30 cellular contexts compared by ENCODE assay signal in the genomic region with DNA sequence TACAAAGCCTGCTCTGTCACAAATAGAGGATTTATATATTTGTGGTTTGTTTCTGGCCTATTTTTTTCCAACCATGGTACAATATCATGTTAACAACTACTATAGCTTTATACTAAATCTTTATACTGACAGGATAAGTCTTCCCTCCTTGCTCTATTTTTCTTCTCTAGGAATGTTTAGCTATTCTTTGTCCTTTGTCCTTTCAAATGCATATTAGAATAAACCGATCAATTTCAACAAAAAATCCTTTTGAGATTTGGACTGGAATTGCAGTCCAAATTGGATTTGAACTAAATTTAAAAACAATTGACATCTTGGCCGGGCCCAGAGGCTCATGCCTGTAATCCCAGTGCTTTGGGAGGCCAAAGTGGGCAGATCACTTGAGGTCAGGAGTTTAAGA. TPM values are rescaled to one million over a fixed set of nuclear protein-coding genes. Genes with fewer than 3 reads are reported as not detected.
DNase-seq lines count a peak whose midpoint lies in the region; ATAC-seq and TF ChIP-seq lines count a peak whose summit lies in the region.
"Had no signal": no experiment of that assay in that cellular context is flagged by ENCODE, and none has a peak within 500 bp of the region (broad histone marks: within the 10 kb centered on the region; RNA-seq: fewer than 3 reads in every experiment).

No MANE protein-coding gene starts in this region.

- H3K4me1 ChIP-seq in HAP-1 (peaks cover 19% of the 10 kb centered on the region), osteoblast (ENCODE audit: insufficient read depth, low read length) (no peaks in the 10 kb centered on the region)
- H3K4me1 ChIP-seq: A549, BE2C, BLaER1, Caco-2 had no signal

- H3K4me3 ChIP-seq in HAP-1: no peak overlapping the region
- no peak overlapping the region for H3K4me3 ChIP-seq in osteoblast (ENCODE audit: insufficient read depth, low read length)
- H3K4me3 ChIP-seq: A549; BLaER1; BLaER1 treated with 17β-estradiol and CSF1 and Interleukin-3, amounts not matched to agents 10 nM and 100 nM had no signal

- no peaks in the 10 kb centered on the region for H4K20me1 ChIP-seq in osteoblast (ENCODE audit: insufficient read depth, low read length)
- H4K20me1 ChIP-seq: BLaER1; BLaER1 treated with 17β-estradiol and CSF1 and Interleukin-3, amounts not matched to agents 10 nM and 100 nM had no signal

- no peaks in the 10 kb centered on the region for H3K79me2 ChIP-seq in osteoblast (ENCODE audit: insufficient read depth, low read length)

- no peaks in the 10 kb centered on the region for H3K36me3 ChIP-seq in HAP-1 (replicated peaks)
- H3K36me3 ChIP-seq in osteoblast (ENCODE audit: insufficient read depth, low read length): no peaks in the 10 kb centered on the region
- H3K36me3 ChIP-seq: BE2C; BLaER1; BLaER1 treated with 17β-estradiol and CSF1 and Interleukin-3, amounts not matched to agents 10 nM and 100 nM had no signal

- ATAC-seq in GM18907 (IDR thresholded peaks at IDR 0.05; ENCODE audit: unreplicated experiment): no peak
- ATAC-seq in GM21447 (IDR thresholded peaks at IDR 0.05; ENCODE audit: unreplicated experiment): no peak
- ATAC-seq: A549; CD8-positive, alpha-beta T cell had no signal

- H3K9me3 ChIP-seq in HAP-1: no peaks in the 10 kb centered on the region
- H3K9me3 ChIP-seq in osteoblast (ENCODE audit: low read depth, low read length): no peaks in the 10 kb centered on the region
- H3K9me3 ChIP-seq: A549, BE2C, BLaER1, Caco-2 had no signal

- DNase-seq in HAP-1 (ENCODE audit: low spot score in 2 of 2) (peak; percentile 37 to 91), osteoblast (ENCODE audit: insufficient read length, low spot score, missing footprints) (peak; percentile 3)
- DNase-seq: 8988T; ACHN; AML-193; BE2C; C1 segment of cervical spinal cord; Caco-2; Calu3; CD4-positive, alpha-beta memory T cell; CD4-positive, alpha-beta T cell; CD4-positive, CD25-positive, alpha-beta regulatory T cell; CD8-positive, alpha-beta memory T cell; CD8-positive, alpha-beta T cell; COR-L47; DMS 273 treated with DMSO at 0.1 percent for 48 hours; DMS153; DMS53; DMS79; DMS79 treated with DMSO at 0.1 percent for 48 hours; DND-41; EL had no signal

- in situ Hi-C loops in HAP-1 (cut with MboI; ENCODE audit: low sequenced_read_pairs): no loop called here

- H3K27ac ChIP-seq in osteoblast (ENCODE audit: low read depth, low read length): no peak overlapping the region
- H3K27ac ChIP-seq: 22Rv1; A549; BLaER1; BLaER1 treated with 17β-estradiol and CSF1 and Interleukin-3, amounts not matched to agents 10 nM and 100 nM; C4-2B had no signal

- no peak for TF ChIP-seq CTCF in osteoblast (IDR thresholded peaks at IDR 0.05; ENCODE audit: extremely low read depth, low read depth, low read length)

- no peak overlapping the region for H3K4me2 ChIP-seq in osteoblast (ENCODE audit: insufficient read depth, low read length)
- H3K4me2 ChIP-seq: A549; BLaER1; BLaER1 treated with 17β-estradiol and CSF1 and Interleukin-3, amounts not matched to agents 10 nM and 100 nM had no signal

- no peak overlapping the region for H2AFZ ChIP-seq in osteoblast (ENCODE audit: low read length)

- H3K27me3 ChIP-seq in HAP-1 (ENCODE audit: low read depth) (no peaks in the 10 kb centered on the region; the same call in 1 of the 2 replicates), osteoblast (ENCODE audit: insufficient read depth, low read length) (no peaks in the 10 kb centered on the region)
- H3K27me3 ChIP-seq: BLaER1; BLaER1 treated with 17β-estradiol and CSF1 and Interleukin-3, amounts not matched to agents 10 nM and 100 nM had no signal

RNA-seq across cellular contexts. Expression of a gene that starts 39.2 kb away (rescaled TPM):
- 1.1 and 2.9 TPM in 2 replicates for total RNA-seq in osteoblast
- total RNA-seq: A172; CD4-positive, alpha-beta memory T cell; CD4-positive, alpha-beta T cell; CD4-positive, CD25-positive, alpha-beta regulatory T cell; CD8-positive, alpha-beta memory T cell; CD8-positive, alpha-beta T cell had no signal
